2 cellular contexts compared by ENCODE assay signal in the genomic region with DNA sequence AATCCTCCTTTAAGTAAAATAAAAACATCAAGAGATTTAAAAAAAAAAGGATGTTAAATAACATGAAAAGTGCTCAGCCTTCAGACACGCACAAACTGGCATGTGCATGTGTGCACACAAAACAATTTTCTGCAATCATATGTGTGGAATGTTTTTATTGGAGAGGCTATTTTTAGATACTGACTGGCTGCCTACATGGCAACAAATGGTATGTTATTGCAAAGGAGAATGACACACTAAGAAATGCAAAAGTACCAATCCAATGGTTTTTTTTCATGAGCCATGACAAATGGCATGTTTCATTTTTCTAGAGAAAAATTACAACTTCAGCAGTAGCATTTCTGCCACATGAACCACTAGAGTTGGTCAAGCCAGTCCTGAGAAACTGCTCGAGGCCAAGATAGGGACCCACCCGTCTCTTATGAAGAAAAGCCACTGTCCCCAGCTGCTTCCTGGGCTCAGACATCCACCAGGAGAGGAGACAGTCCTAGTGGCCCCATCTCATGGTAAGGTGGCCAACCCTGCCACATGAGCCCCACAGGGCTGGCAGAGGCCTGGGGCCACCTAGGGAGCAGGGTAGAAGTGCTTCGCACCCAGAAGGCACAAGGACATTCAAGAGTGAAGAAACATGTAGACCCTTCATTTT.
TF ChIP-seq lines count a peak whose summit lies in the region.

No MANE protein-coding gene starts in this region.

TF ChIP-seq in A549, 52 proteins besides CTCF, POLR2A, EP300 and RAD21:
- TF ChIP-seq, protein P1, sequence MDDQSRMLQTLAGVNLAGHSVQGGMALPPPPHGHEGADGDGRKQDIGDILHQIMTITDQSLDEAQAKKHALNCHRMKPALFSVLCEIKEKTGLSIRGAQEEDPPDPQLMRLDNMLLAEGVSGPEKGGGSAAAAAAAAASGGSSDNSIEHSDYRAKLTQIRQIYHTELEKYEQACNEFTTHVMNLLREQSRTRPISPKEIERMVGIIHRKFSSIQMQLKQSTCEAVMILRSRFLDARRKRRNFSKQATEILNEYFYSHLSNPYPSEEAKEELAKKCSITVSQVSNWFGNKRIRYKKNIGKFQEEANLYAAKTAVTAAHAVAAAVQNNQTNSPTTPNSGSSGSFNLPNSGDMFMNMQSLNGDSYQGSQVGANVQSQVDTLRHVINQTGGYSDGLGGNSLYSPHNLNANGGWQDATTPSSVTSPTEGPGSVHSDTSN (IDR thresholded peaks at IDR 0.05) = no peak
- TF ChIP-seq, protein P2, sequence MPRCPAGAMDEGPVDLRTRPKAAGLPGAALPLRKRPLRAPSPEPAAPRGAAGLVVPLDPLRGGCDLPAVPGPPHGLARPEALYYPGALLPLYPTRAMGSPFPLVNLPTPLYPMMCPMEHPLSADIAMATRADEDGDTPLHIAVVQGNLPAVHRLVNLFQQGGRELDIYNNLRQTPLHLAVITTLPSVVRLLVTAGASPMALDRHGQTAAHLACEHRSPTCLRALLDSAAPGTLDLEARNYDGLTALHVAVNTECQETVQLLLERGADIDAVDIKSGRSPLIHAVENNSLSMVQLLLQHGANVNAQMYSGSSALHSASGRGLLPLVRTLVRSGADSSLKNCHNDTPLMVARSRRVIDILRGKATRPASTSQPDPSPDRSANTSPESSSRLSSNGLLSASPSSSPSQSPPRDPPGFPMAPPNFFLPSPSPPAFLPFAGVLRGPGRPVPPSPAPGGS (IDR thresholded peaks at IDR 0.05) = no peak
- TF ChIP-seq ZC3H11A (IDR thresholded peaks at IDR 0.05) (no peak), HOXB13 (CRISPR knock-in tag; IDR thresholded peaks at IDR 0.05; ENCODE audit: low read depth) (no peak), NR3C1 (IDR thresholded peaks at IDR 0.05) (no peak), CHD2 (IDR thresholded peaks at IDR 0.05; ENCODE audit: low read length, partially characterized antibody) (no peak), RCOR1 (IDR thresholded peaks at IDR 0.05; ENCODE audit: low read depth, low read length) (no peak), EHMT2 (IDR thresholded peaks at IDR 0.05; ENCODE audit: low read depth) (no peak), ZFP36 (IDR thresholded peaks at IDR 0.05; ENCODE audit: borderline replicate concordance, partially characterized antibody) (no peak), HOXB5 (CRISPR knock-in tag; IDR thresholded peaks at IDR 0.05) (no peak), MYC (IDR thresholded peaks at IDR 0.05; ENCODE audit: borderline replicate concordance, low read length) (no peak), SREBF2 (IDR thresholded peaks at IDR 0.05) (no peak), ZSCAN20 (CRISPR knock-in tag; IDR thresholded peaks at IDR 0.05) (no peak), RNF2 (IDR thresholded peaks at IDR 0.05; ENCODE audit: borderline replicate concordance, low read depth) (no peak)
- TF ChIP-seq, protein P3, sequence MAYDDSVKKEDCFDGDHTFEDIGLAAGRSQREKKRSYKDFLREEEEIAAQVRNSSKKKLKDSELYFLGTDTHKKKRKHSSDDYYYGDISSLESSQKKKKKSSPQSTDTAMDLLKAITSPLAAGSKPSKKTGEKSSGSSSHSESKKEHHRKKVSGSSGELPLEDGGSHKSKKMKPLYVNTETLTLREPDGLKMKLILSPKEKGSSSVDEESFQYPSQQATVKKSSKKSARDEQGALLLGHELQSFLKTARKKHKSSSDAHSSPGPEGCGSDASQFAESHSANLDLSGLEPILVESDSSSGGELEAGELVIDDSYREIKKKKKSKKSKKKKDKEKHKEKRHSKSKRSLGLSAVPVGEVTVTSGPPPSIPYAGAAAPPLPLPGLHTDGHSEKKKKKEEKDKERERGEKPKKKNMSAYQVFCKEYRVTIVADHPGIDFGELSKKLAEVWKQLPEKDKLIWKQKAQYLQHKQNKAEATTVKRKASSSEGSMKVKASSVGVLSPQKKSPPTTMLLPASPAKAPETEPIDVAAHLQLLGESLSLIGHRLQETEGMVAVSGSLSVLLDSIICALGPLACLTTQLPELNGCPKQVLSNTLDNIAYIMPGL (CRISPR knock-in tag; IDR thresholded peaks at IDR 0.05; ENCODE audit: borderline replicate concordance) = no peak
- TF ChIP-seq, protein P4, sequence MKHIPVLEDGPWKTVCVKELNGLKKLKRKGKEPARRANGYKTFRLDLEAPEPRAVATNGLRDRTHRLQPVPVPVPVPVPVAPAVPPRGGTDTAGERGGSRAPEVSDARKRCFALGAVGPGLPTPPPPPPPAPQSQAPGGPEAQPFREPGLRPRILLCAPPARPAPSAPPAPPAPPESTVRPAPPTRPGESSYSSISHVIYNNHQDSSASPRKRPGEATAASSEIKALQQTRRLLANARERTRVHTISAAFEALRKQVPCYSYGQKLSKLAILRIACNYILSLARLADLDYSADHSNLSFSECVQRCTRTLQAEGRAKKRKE (CRISPR knock-in tag; IDR thresholded peaks at IDR 0.05; ENCODE audit: low read depth) = no peak

TF ChIP-seq in endothelial cell of umbilical vein, 7 proteins besides CTCF, POLR2A, EP300 and RAD21:
- no peak for TF ChIP-seq MYC (IDR thresholded peaks at IDR 0.05; ENCODE audit: low read depth, low read length)
- no peak for TF ChIP-seq POLR2AphosphoS5 (IDR thresholded peaks at IDR 0.05; ENCODE audit: insufficient read depth, low read depth, low read length)
- no peak for TF ChIP-seq EZH2 (IDR thresholded peaks at IDR 0.05; ENCODE audit: borderline replicate concordance, low read depth, low read length, severe bottlenecking)
- TF ChIP-seq FOS (IDR thresholded peaks at IDR 0.05; ENCODE audit: borderline replicate concordance, insufficient read depth, low read length) = no peak
- TF ChIP-seq, protein P5, sequence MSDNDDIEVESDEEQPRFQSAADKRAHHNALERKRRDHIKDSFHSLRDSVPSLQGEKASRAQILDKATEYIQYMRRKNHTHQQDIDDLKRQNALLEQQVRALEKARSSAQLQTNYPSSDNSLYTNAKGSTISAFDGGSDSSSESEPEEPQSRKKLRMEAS (IDR thresholded peaks at IDR 0.05; ENCODE audit: insufficient read depth, insufficient read length) = no peak
- TF ChIP-seq GATA2 (IDR thresholded peaks at IDR 0.05; ENCODE audit: insufficient read depth, insufficient read length, low read depth, low read length) = no peak
- no peak for TF ChIP-seq JUN (IDR thresholded peaks at IDR 0.05; ENCODE audit: borderline replicate concordance, insufficient read depth, insufficient read length, low read depth)
